In the genomic region with DNA sequence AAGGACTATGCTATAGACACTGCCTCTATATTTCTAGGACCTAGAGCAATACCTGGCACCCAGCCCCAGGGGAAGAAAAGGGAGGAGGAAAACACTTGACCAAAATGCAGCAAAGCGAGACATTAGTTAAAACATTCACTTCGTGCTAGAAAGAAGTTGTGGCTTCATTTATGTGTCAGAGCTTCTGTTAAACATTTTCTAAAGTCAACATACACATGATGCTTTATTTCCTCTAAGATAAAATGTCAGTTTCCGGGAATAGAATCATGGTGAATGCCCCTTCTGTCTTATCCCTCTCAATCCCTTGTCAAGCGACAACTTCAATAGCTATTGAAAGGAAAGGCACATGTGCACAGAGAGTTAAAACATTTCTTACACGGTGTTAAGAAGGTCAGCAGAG, we compare ENCODE assay signal across 18 cellular contexts.
A peak's percentile ranks its signal among the peaks of the same experiment; 100 is the strongest.
DNase-seq lines count a peak whose midpoint lies in the region; ATAC-seq and TF ChIP-seq lines count a peak whose summit lies in the region.
"Had no signal": no experiment of that assay in that cellular context is flagged by ENCODE, and none has a peak within 500 bp of the region (broad histone marks: within the 10 kb centered on the region; RNA-seq: fewer than 3 reads in every experiment).

No MANE protein-coding gene starts in this region.

- H3K27ac ChIP-seq in spleen: no peak overlapping the region
- H3K27ac ChIP-seq: heart right ventricle, lower lobe of right lung had no signal

- 34 to 58% (median 36%) methylated on average over 5 of the region's 5 CpGs for WGBS in spleen, 5 donors

- H3K4me3 ChIP-seq in spleen: no peak overlapping the region
- H3K4me3 ChIP-seq: heart right ventricle, K562, lower lobe of right lung had no signal

- no peaks in the 10 kb centered on the region for H3K27me3 Mint-ChIP-seq in activated T-cell treated with anti-CD3 and anti-CD28 coated beads, Interleukin-2, amount 50 U/mL, for 72 hours (ENCODE audit: low read depth)
- H3K27me3 Mint-ChIP-seq: activated CD4-positive, alpha-beta T cell treated with anti-CD3 and anti-CD28 coated beads, Interleukin-2, amount 10 ng/mL, durations not matched to agents 7 days and 5 days; T-cell had no signal

- no peak for TF ChIP-seq POLR2A in spleen (IDR thresholded peaks at IDR 0.05)

- ATAC-seq in GM19452 (IDR thresholded peaks at IDR 0.05; ENCODE audit: unreplicated experiment): peak; percentile 84
- peak; percentile 92 for ATAC-seq in HG03354 (IDR thresholded peaks at IDR 0.05; ENCODE audit: poor library complexity, severe bottlenecking, unreplicated experiment)
- no peak for ATAC-seq in activated T-cell treated with anti-CD3 and anti-CD28 coated beads, Interleukin-2, amount 50 U/mL, for 72 hours (replicated peaks in 1 of 2)
- ATAC-seq: heart right ventricle, K562, lower lobe of right lung, T-cell had no signal

- DNase-seq in ACHN (peak; percentile 47), glomerular endothelial cell (ENCODE audit: extremely low read depth, low read depth, low spot score) (peak; percentile 33), spleen (no peak), NCI-H2227 treated with DMSO at 0.1 percent for 48 hours (lab: John Stamatoyannopoulos, UW) (no peak), COR-L47 (lab: John Stamatoyannopoulos, UW) (no peak)
- no peak for DNase-seq in activated T-cell treated with anti-CD3 and anti-CD28 coated beads, Interleukin-2, amount 50 U/mL, for 72 hours
- DNase-seq: activated CD4-positive, alpha-beta T cell treated with anti-CD3 and anti-CD28 coated beads, Interleukin-2, amount 10 ng/mL, durations not matched to agents 7 days and 5 days; activated gamma-delta T cell; DMS79 treated with DMSO at 0.1 percent for 48 hours; heart right ventricle; lower lobe of right lung; NCI-H187 treated with DMSO at 0.1 percent for 48 hours; nucleus accumbens; T-cell had no signal

- no peaks in the 10 kb centered on the region for H3K27me3 ChIP-seq in spleen (replicated peaks in 1 of 7)
- H3K27me3 ChIP-seq: heart right ventricle had no signal

- no peaks in the 10 kb centered on the region for H3K36me3 ChIP-seq in spleen
- H3K36me3 ChIP-seq: heart right ventricle, lower lobe of right lung had no signal

- in situ Hi-C loops in ACHN (cut with HindIII; ENCODE audit: low pct_ligation_motif_present, low pct_unique_long_range_greater_than_20kb, low sequenced_read_pairs): no loop called here

- H3K4me1 Mint-ChIP-seq in activated T-cell treated with anti-CD3 and anti-CD28 coated beads, Interleukin-2, amount 50 U/mL, for 72 hours (ENCODE audit: low read depth): no peaks in the 10 kb centered on the region
- H3K4me1 Mint-ChIP-seq: activated CD4-positive, alpha-beta T cell treated with anti-CD3 and anti-CD28 coated beads, Interleukin-2, amount 10 ng/mL, durations not matched to agents 7 days and 5 days; T-cell had no signal

- intact Hi-C loops in spleen (cut with DNase I; ENCODE audit: low total_unique reads): no loop called here

- no peak overlapping the region for H3K4me3 Mint-ChIP-seq in activated T-cell treated with anti-CD3 and anti-CD28 coated beads, Interleukin-2, amount 50 U/mL, for 72 hours
- H3K4me3 Mint-ChIP-seq: activated CD4-positive, alpha-beta T cell treated with anti-CD3 and anti-CD28 coated beads, Interleukin-2, amount 10 ng/mL, durations not matched to agents 7 days and 5 days; brain; T-cell had no signal

- no peaks in the 10 kb centered on the region for H3K9me3 Mint-ChIP-seq in activated T-cell treated with anti-CD3 and anti-CD28 coated beads, Interleukin-2, amount 50 U/mL, for 72 hours
- H3K9me3 Mint-ChIP-seq: activated CD4-positive, alpha-beta T cell treated with anti-CD3 and anti-CD28 coated beads, Interleukin-2, amount 10 ng/mL, durations not matched to agents 7 days and 5 days; brain; T-cell had no signal

- no peaks in the 10 kb centered on the region for H3K9me3 ChIP-seq in spleen
- H3K9me3 ChIP-seq: heart right ventricle, lower lobe of right lung had no signal

- no peak for TF ChIP-seq CTCF in spleen (IDR thresholded peaks at IDR 0.05 in 8 of 11, conservative IDR thresholded peaks at IDR 0.05 in 3 of 11)

- no peak overlapping the region for H3K27ac Mint-ChIP-seq in activated T-cell treated with anti-CD3 and anti-CD28 coated beads, Interleukin-2, amount 50 U/mL, for 72 hours
- H3K27ac Mint-ChIP-seq: activated CD4-positive, alpha-beta T cell treated with anti-CD3 and anti-CD28 coated beads, Interleukin-2, amount 10 ng/mL, durations not matched to agents 7 days and 5 days; brain; T-cell had no signal

- H3K4me1 ChIP-seq in spleen: no peaks in the 10 kb centered on the region
- H3K4me1 ChIP-seq: heart right ventricle, lower lobe of right lung had no signal

- H3K36me3 Mint-ChIP-seq in activated T-cell treated with anti-CD3 and anti-CD28 coated beads, Interleukin-2, amount 50 U/mL, for 72 hours (ENCODE audit: insufficient read depth in 2 of 2): no peaks in the 10 kb centered on the region
- H3K36me3 Mint-ChIP-seq: brain, T-cell had no signal

Comparison
In these comparisons a context has a peak if more than half of its experiments do, and no peak if none do; other contexts are left out.
1. DNase-seq: peak in ACHN (single experiment) and glomerular endothelial cell (single experiment); none in spleen (single experiment), NCI-H2227 treated with DMSO at 0.1 percent for 48 hours (single experiment), COR-L47 (single experiment) and activated T-cell treated with anti-CD3 and anti-CD28 coated beads, Interleukin-2, amount 50 U/mL, for 72 hours (0 of 2).
2. ATAC-seq: peak in GM19452 (single experiment) and HG03354 (single experiment); none in activated T-cell treated with anti-CD3 and anti-CD28 coated beads, Interleukin-2, amount 50 U/mL, for 72 hours (0 of 2).